9 cellular contexts compared by ENCODE assay signal in the genomic region with DNA sequence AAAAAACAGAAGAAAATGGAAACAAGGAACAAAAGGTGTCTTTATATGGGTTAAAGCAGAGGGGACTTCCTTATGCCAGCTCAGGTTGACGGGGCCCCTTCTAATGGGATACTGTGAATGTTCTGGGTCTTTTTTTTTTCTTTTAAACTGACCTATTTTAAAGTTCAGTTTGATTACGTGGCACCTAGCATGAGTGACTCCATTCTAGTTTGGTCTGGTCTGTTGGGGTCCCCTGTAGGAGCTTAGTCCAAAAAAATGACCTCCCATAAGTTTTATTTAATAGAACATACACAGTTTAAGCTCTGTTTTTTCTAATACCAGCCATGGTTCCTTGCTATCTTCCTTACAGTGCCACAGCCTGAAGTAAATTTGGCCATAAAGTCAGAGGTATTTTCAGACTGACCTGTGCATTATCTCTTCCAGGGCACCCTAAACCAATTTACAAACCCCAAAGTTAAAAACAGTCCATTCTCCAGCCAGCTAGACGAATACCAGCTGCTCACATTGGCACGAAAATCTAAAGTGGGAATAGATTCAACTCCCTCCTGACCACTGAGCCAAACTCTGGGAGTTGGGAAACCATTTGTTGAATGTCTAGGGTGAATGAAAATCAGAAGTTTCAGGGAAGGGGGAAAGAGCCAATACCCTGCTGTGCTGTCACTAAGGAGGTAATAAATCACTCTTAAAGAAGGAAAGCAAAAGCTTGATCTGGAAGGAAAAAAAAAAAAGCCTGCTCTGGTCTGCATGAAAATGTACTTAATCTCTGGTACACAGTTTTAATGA. TPM values are rescaled to one million over a fixed set of nuclear protein-coding genes. Genes with fewer than 3 reads are reported as not detected.
DNase-seq lines count a peak whose midpoint lies in the region; ATAC-seq and TF ChIP-seq lines count a peak whose summit lies in the region.
"Had no signal": no experiment of that assay in that cellular context is flagged by ENCODE, and none has a peak within 500 bp of the region (broad histone marks: within the 10 kb centered on the region; RNA-seq: fewer than 3 reads in every experiment).

No MANE protein-coding gene starts in this region.

- no peaks in the 10 kb centered on the region for H3K27me3 ChIP-seq in muscle layer of colon (ENCODE audit: control insufficient read depth in 1 of 2, insufficient read depth in 2 of 2, low read length in 2 of 2)
- H3K27me3 ChIP-seq: breast epithelium, right lobe of liver had no signal

- H3K4me3 ChIP-seq in coronary artery (no peak overlapping the region), muscle layer of colon (ENCODE audit: low read depth in 1 of 2, low read length in 2 of 2) (no peak overlapping the region)
- H3K4me3 ChIP-seq: breast epithelium, right lobe of liver had no signal

- H3K9me3 Mint-ChIP-seq in type B pancreatic cell: no peaks in the 10 kb centered on the region
- no peaks in the 10 kb centered on the region for H3K9me3 Mint-ChIP-seq in stimulated activated naive CD8-positive, alpha-beta T cell treated with anti-CD3 and anti-CD28 coated beads, Interleukin-15, amount 100 ng/mL, for 72 hours

- H3K4me3 Mint-ChIP-seq in type B pancreatic cell: no peak overlapping the region
- H3K4me3 Mint-ChIP-seq in stimulated activated naive CD8-positive, alpha-beta T cell treated with anti-CD3 and anti-CD28 coated beads, Interleukin-15, amount 100 ng/mL, for 72 hours: no peak overlapping the region

- no peak for TF ChIP-seq CTCF in coronary artery (IDR thresholded peaks at IDR 0.05)
- no peak for TF ChIP-seq CTCF in type B pancreatic cell (conservative IDR thresholded peaks at IDR 0.05)

- H3K9ac ChIP-seq in muscle layer of colon (ENCODE audit: low read length): peak overlapping the region; percentile 2

- ATAC-seq in stimulated activated naive CD8-positive, alpha-beta T cell treated with anti-CD3 and anti-CD28 coated beads, Interleukin-15, amount 100 ng/mL, for 72 hours: no peak

- H3K36me3 ChIP-seq in muscle layer of colon (ENCODE audit: insufficient read depth, low read length): peaks cover 5% of the 10 kb centered on the region
- H3K36me3 ChIP-seq: breast epithelium had no signal

- H3K27ac ChIP-seq in coronary artery (peak overlapping the region; percentile 75 to 81), muscle layer of colon (ENCODE audit: low read depth, low read length) (peak overlapping the region; percentile 46)
- H3K27ac ChIP-seq: right lobe of liver had no signal

- H3K36me3 Mint-ChIP-seq in type B pancreatic cell: no peaks in the 10 kb centered on the region

- H3K4me1 Mint-ChIP-seq in type B pancreatic cell (ENCODE audit: unreplicated experiment): peaks cover 37% of the 10 kb centered on the region
- no peaks in the 10 kb centered on the region for H3K4me1 Mint-ChIP-seq in stimulated activated naive CD8-positive, alpha-beta T cell treated with anti-CD3 and anti-CD28 coated beads, Interleukin-15, amount 100 ng/mL, for 72 hours

- H3K4me1 ChIP-seq in muscle layer of colon (ENCODE audit: insufficient read depth, low read length): peaks cover 44% of the 10 kb centered on the region
- H3K4me1 ChIP-seq: breast epithelium, right lobe of liver had no signal

- DNase-seq in NCI-H446 (lab: John Stamatoyannopoulos, UW): peak; percentile 92 to 97
- DNase-seq in coronary artery (ENCODE audit: low spot score): no peak
- no peak for DNase-seq in type B pancreatic cell (ENCODE audit: extremely low spot score, unreplicated experiment)
- DNase-seq in stimulated activated naive CD8-positive, alpha-beta T cell treated with anti-CD3 and anti-CD28 coated beads, Interleukin-15, amount 100 ng/mL, for 72 hours: no peak
- DNase-seq in kidney glomerular epithelial cell (lab: John Stamatoyannopoulos, UW): no peak
- DNase-seq in stimulated activated naive CD4-positive, alpha-beta T cell (lab: John Stamatoyannopoulos, UW): no peak
- DNase-seq: right lobe of liver had no signal

- H3K9me3 ChIP-seq in muscle layer of colon (ENCODE audit: low read length): no peaks in the 10 kb centered on the region
- H3K9me3 ChIP-seq: breast epithelium, right lobe of liver had no signal

- H3K27me3 Mint-ChIP-seq in type B pancreatic cell: no peaks in the 10 kb centered on the region
- H3K27me3 Mint-ChIP-seq in stimulated activated naive CD8-positive, alpha-beta T cell treated with anti-CD3 and anti-CD28 coated beads, Interleukin-15, amount 100 ng/mL, for 72 hours: no peaks in the 10 kb centered on the region

- H3K27ac Mint-ChIP-seq in type B pancreatic cell: peak overlapping the region; percentile 65
- H3K27ac Mint-ChIP-seq in stimulated activated naive CD8-positive, alpha-beta T cell treated with anti-CD3 and anti-CD28 coated beads, Interleukin-15, amount 100 ng/mL, for 72 hours: no peak overlapping the region

RNA-seq across cellular contexts. Expression of a gene that starts 42.4 kb away (rescaled TPM):
- total RNA-seq in type B pancreatic cell (ENCODE audit: low replicate concordance): 0.92 TPM in 1 of 2 replicates, not detected in the other
- total RNA-seq: right lobe of liver had no signal

Comparison
In these comparisons a context has a peak if more than half of its experiments do, and no peak if none do; other contexts are left out.
1. DNase-seq: peak in NCI-H446 (2 of 2); none in coronary artery (single experiment), type B pancreatic cell (single experiment), stimulated activated naive CD8-positive, alpha-beta T cell treated with anti-CD3 and anti-CD28 coated beads, Interleukin-15, amount 100 ng/mL, for 72 hours (0 of 2), kidney glomerular epithelial cell (single experiment) and stimulated activated naive CD4-positive, alpha-beta T cell (0 of 6).